ENCODE assay signal across 35 cellular contexts in genomic region chr5:121559832-121560231, GRCh38.
"Had no signal": no experiment of that assay in that cellular context is flagged by ENCODE, and none has a peak within 500 bp of the region (broad histone marks: within the 10 kb centered on the region; RNA-seq: fewer than 3 reads in every experiment).

No MANE protein-coding gene starts in this region.

- H3K9me3 ChIP-seq: MG63 had no signal

- H3K27me3 ChIP-seq: MG63 had no signal

- H3K4me3 ChIP-seq: MG63 had no signal

- H3K36me3 ChIP-seq: MG63 had no signal

- DNase-seq: Kasumi-1, MG63, MM.1S, MV-4-11, NCI-H1048, NCI-H1092, NCI-H1092 treated with DMSO at 0.1 percent for 48 hours, NCI-H1105, NCI-H1105 treated with DMSO at 0.1 percent for 48 hours, NCI-H1417, NCI-H1417 treated with DMSO at 0.1 percent for 48 hours, NCI-H1436, NCI-H1436 treated with DMSO at 0.1 percent for 48 hours, NCI-H146, NCI-H1694, NCI-H1694 treated with DMSO at 0.1 percent for 48 hours, NCI-H187, NCI-H187 treated with DMSO at 0.1 percent for 48 hours, NCI-H1930, NCI-H2029, NCI-H2029 treated with DMSO at 0.1 percent for 48 hours, NCI-H2081, NCI-H2081 treated with DMSO at 0.1 percent for 48 hours, NCI-H2107, NCI-H2171, NCI-H2171 treated with DMSO at 0.1 percent for 48 hours, NCI-H2227 treated with DMSO at 0.1 percent for 48 hours, NCI-H226, NCI-H345, NCI-H446, NCI-H446 treated with DMSO at 0.1 percent for 48 hours, NCI-H510A, NCI-H510A treated with DMSO at 0.1 percent for 48 hours, NCI-H524, NCI-H524 treated with DMSO at 0.1 percent for 48 hours had no signal
